Comparison of ENCODE assay signal across 2 cellular contexts in the genomic region with DNA sequence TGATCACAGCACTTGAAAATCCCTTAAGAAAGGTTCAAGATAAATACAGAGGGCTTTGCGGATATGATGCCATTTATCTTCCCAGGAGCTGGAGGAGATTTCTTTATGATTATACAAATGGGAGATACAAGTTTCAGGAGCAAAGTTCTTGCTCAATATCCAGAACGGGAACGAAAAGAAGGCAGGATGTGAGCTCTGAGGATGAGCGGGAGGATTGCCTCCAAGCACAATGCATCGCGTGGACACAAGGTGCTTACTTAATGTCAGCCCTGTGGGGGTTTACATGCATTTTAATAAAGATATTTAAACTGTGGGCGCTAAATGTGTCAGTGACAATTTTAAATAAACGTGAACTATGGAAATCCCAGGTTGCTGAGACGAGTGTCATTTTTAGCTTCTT.
TF ChIP-seq lines count a peak whose summit lies in the region.

No MANE protein-coding gene starts in this region.

TF ChIP-seq in WTC11, 78 proteins besides CTCF, POLR2A, EP300 and RAD21:
- TF ChIP-seq NFYB (CRISPR knock-in tag; conservative IDR thresholded peaks at IDR 0.05; ENCODE audit: low read depth) (no peak), ESRRA (CRISPR knock-in tag; IDR thresholded peaks at IDR 0.05; ENCODE audit: borderline replicate concordance) (no peak), SMAD3 (CRISPR knock-in tag; IDR thresholded peaks at IDR 0.05; ENCODE audit: borderline replicate concordance) (no peak), RELA (CRISPR knock-in tag; IDR thresholded peaks at IDR 0.05; ENCODE audit: borderline replicate concordance) (no peak), NFATC4 (CRISPR knock-in tag; IDR thresholded peaks at IDR 0.05) (no peak)
- TF ChIP-seq, protein P1, sequence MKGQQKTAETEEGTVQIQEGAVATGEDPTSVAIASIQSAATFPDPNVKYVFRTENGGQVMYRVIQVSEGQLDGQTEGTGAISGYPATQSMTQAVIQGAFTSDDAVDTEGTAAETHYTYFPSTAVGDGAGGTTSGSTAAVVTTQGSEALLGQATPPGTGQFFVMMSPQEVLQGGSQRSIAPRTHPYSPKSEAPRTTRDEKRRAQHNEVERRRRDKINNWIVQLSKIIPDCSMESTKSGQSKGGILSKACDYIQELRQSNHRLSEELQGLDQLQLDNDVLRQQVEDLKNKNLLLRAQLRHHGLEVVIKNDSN (CRISPR knock-in tag; IDR thresholded peaks at IDR 0.05), result no peak
- TF ChIP-seq, protein P2, sequence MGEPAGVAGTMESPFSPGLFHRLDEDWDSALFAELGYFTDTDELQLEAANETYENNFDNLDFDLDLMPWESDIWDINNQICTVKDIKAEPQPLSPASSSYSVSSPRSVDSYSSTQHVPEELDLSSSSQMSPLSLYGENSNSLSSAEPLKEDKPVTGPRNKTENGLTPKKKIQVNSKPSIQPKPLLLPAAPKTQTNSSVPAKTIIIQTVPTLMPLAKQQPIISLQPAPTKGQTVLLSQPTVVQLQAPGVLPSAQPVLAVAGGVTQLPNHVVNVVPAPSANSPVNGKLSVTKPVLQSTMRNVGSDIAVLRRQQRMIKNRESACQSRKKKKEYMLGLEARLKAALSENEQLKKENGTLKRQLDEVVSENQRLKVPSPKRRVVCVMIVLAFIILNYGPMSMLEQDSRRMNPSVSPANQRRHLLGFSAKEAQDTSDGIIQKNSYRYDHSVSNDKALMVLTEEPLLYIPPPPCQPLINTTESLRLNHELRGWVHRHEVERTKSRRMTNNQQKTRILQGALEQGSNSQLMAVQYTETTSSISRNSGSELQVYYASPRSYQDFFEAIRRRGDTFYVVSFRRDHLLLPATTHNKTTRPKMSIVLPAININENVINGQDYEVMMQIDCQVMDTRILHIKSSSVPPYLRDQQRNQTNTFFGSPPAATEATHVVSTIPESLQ (CRISPR knock-in tag; IDR thresholded peaks at IDR 0.05), result no peak
- TF ChIP-seq, protein P3, sequence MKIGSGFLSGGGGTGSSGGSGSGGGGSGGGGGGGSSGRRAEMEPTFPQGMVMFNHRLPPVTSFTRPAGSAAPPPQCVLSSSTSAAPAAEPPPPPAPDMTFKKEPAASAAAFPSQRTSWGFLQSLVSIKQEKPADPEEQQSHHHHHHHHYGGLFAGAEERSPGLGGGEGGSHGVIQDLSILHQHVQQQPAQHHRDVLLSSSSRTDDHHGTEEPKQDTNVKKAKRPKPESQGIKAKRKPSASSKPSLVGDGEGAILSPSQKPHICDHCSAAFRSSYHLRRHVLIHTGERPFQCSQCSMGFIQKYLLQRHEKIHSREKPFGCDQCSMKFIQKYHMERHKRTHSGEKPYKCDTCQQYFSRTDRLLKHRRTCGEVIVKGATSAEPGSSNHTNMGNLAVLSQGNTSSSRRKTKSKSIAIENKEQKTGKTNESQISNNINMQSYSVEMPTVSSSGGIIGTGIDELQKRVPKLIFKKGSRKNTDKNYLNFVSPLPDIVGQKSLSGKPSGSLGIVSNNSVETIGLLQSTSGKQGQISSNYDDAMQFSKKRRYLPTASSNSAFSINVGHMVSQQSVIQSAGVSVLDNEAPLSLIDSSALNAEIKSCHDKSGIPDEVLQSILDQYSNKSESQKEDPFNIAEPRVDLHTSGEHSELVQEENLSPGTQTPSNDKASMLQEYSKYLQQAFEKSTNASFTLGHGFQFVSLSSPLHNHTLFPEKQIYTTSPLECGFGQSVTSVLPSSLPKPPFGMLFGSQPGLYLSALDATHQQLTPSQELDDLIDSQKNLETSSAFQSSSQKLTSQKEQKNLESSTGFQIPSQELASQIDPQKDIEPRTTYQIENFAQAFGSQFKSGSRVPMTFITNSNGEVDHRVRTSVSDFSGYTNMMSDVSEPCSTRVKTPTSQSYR (CRISPR knock-in tag; IDR thresholded peaks at IDR 0.05), result no peak
- TF ChIP-seq, protein P4, sequence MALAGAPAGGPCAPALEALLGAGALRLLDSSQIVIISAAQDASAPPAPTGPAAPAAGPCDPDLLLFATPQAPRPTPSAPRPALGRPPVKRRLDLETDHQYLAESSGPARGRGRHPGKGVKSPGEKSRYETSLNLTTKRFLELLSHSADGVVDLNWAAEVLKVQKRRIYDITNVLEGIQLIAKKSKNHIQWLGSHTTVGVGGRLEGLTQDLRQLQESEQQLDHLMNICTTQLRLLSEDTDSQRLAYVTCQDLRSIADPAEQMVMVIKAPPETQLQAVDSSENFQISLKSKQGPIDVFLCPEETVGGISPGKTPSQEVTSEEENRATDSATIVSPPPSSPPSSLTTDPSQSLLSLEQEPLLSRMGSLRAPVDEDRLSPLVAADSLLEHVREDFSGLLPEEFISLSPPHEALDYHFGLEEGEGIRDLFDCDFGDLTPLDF (CRISPR knock-in tag; IDR thresholded peaks at IDR 0.05), result no peak

TF ChIP-seq in H1, 55 proteins besides CTCF, POLR2A, EP300 and RAD21:
- TF ChIP-seq ASH2L (IDR thresholded peaks at IDR 0.05; ENCODE audit: low read length), result no peak
- TF ChIP-seq, protein P5, sequence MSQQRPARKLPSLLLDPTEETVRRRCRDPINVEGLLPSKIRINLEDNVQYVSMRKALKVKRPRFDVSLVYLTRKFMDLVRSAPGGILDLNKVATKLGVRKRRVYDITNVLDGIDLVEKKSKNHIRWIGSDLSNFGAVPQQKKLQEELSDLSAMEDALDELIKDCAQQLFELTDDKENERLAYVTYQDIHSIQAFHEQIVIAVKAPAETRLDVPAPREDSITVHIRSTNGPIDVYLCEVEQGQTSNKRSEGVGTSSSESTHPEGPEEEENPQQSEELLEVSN (IDR thresholded peaks at IDR 0.05), result peak; percentile 20; the same call in 1 of the 2 replicates
